19 cellular contexts compared by ENCODE assay signal in genomic region chr14:23403908-23404307, GRCh38. TPM values are rescaled to one million over a fixed set of nuclear protein-coding genes. Genes with fewer than 3 reads are reported as not detected.
A peak's percentile ranks its signal among the peaks of the same experiment; 100 is the strongest.
DNase-seq lines count a peak whose midpoint lies in the region; ATAC-seq, FAIRE-seq and TF ChIP-seq lines count a peak whose summit lies in the region.
"Had no signal": no experiment of that assay in that cellular context is flagged by ENCODE, and none has a peak within 500 bp of the region (broad histone marks: within the 10 kb centered on the region; RNA-seq: fewer than 3 reads in every experiment).

No MANE protein-coding gene starts in this region.

- TF ChIP-seq EP300 in K562 (IDR thresholded peaks at IDR 0.05; ENCODE audit: low read length), result no peak

- no TSS peak for BruUV-seq in K562 (replicated peaks; lab: Mats Ljungman, UMichigan)

- FAIRE-seq in K562 (lab: Jason Lieb, UNC), result no peak
- FAIRE-seq: A549, H54 had no signal

- H3K4me3 Mint-ChIP-seq in osteocyte (ENCODE audit: unreplicated experiment), result no peak overlapping the region
- H3K4me3 Mint-ChIP-seq: CD14-positive monocyte; CD4-positive, alpha-beta memory T cell; GM23338 had no signal

- no peaks in the 10 kb centered on the region for H3K9me3 Mint-ChIP-seq in osteocyte (ENCODE audit: unreplicated experiment)
- H3K9me3 Mint-ChIP-seq: CD14-positive monocyte, GM23338 had no signal

- no peaks in the 10 kb centered on the region for H3K27me3 ChIP-seq in cardiac muscle cell
- H3K27me3 ChIP-seq in right cardiac atrium (ENCODE audit: control insufficient read depth, insufficient read depth), result no peaks in the 10 kb centered on the region
- H3K27me3 ChIP-seq in K562 (ENCODE audit: control insufficient read depth in 2 of 2, insufficient read depth in 2 of 2, low read length in 2 of 2), result peaks cover 14 to 68% of the 10 kb centered on the region in 2 experiments; a peak in 4 of 5 replicates
- H3K27me3 ChIP-seq in gastrocnemius medialis, result no peaks in the 10 kb centered on the region

- peaks cover 35% of the 10 kb centered on the region for H3K4me1 ChIP-seq in cardiac muscle cell (ENCODE audit: low read depth)
- no peaks in the 10 kb centered on the region for H3K4me1 ChIP-seq in right cardiac atrium (ENCODE audit: control insufficient read depth, insufficient read depth, low read length)
- H3K4me1 ChIP-seq in K562 (replicated peaks in 1 of 2; ENCODE audit: control insufficient read depth in 2 of 2, insufficient read depth in 2 of 2, low read length in 2 of 2), result peaks cover 0 to 6% of the 10 kb centered on the region in 2 experiments; a peak in 2 of 5 replicates
- H3K4me1 ChIP-seq in gastrocnemius medialis, result peaks cover 0 to 26% of the 10 kb centered on the region in 2 donors
- H3K4me1 ChIP-seq: A549 had no signal

- H3K9me3 ChIP-seq in cardiac muscle cell (ENCODE audit: low read depth) (no peaks in the 10 kb centered on the region), right cardiac atrium (ENCODE audit: control insufficient read depth, low read length) (no peaks in the 10 kb centered on the region), K562 (replicated peaks; ENCODE audit: control insufficient read depth, insufficient read depth, low read depth, low read length) (no peaks in the 10 kb centered on the region), gastrocnemius medialis (no peaks in the 10 kb centered on the region)
- H3K9me3 ChIP-seq: A549, BLaER1 had no signal

- H3K36me3 ChIP-seq in cardiac muscle cell (peaks cover 90% of the 10 kb centered on the region), K562 (ENCODE audit: control insufficient read depth, insufficient read depth, low read length) (no peaks in the 10 kb centered on the region), gastrocnemius medialis (no peaks in the 10 kb centered on the region)
- H3K36me3 ChIP-seq: BLaER1 had no signal

- DNase-seq in cardiac muscle cell (ENCODE audit: low read depth in 1 of 2, low spot score in 1 of 2) (no peak), Right ventricle myocardium inferior (ENCODE audit: missing footprints) (no peak), right cardiac atrium (no peak), Right ventricle myocardium superior (no peak), K562 (ENCODE audit: extremely low read depth in 1 of 4, low spot score in 3 of 4) (peak in 1 of 4 experiments; percentile 17), gastrocnemius medialis (no peak), activated gamma-delta T cell (lab: John Stamatoyannopoulos, UW) (no peak), osteocyte (ENCODE audit: extremely low spot score, unreplicated experiment) (no peak)
- DNase-seq: Calu3; CD4-positive, alpha-beta memory T cell; DMS79 treated with DMSO at 0.1 percent for 48 hours; GF-D8 had no signal

- 58% methylated on average over 4 of the region's 4 CpGs for WGBS in right cardiac atrium
- WGBS in K562 (ENCODE audit: insufficient coverage, low coverage, missing lambda C conversion rate), result 0% methylated on average over 3 of the region's 4 CpGs

- H3K9ac ChIP-seq in K562 (ENCODE audit: insufficient read depth in 1 of 2, low read depth in 2 of 2, low read length in 2 of 2), result no peak overlapping the region
- H3K9ac ChIP-seq: BLaER1 had no signal

- no peak for ATAC-seq in Right ventricle myocardium inferior
- no peak for ATAC-seq in right cardiac atrium
- no peak for ATAC-seq in Right ventricle myocardium superior (ENCODE audit: poor library complexity)
- no peak for ATAC-seq in K562
- ATAC-seq in gastrocnemius medialis, result no peak
- ATAC-seq: GM23338, HCT116 had no signal

- H3K79me2 ChIP-seq in K562 (ENCODE audit: control insufficient read depth, insufficient read depth, low read length), result no peaks in the 10 kb centered on the region

- no peak for TF ChIP-seq RAD21 in K562 (CRISPR knock-in tag; conservative IDR thresholded peaks at IDR 0.05 in 1 of 2, IDR thresholded peaks at IDR 0.05 in 1 of 2)

- H3K36me3 Mint-ChIP-seq in osteocyte (ENCODE audit: unreplicated experiment), result no peaks in the 10 kb centered on the region
- H3K36me3 Mint-ChIP-seq: CD14-positive monocyte; CD4-positive, alpha-beta memory T cell had no signal

- intact Hi-C loops in Right ventricle myocardium inferior (cut with DNase I), result no loop called here
- intact Hi-C loops in right cardiac atrium (cut with DNase I), result no loop called here
- intact Hi-C loops in Right ventricle myocardium superior (cut with DNase I), result no loop called here
- intact Hi-C loops in K562 (cut with micrococcal nuclease), result no loop called here
- intact Hi-C loops in gastrocnemius medialis (cut with DNase I; ENCODE audit: low total_unique reads), result no loop called here

- peaks cover 12% of the 10 kb centered on the region for H3K27me3 Mint-ChIP-seq in osteocyte (ENCODE audit: unreplicated experiment)

- no peak overlapping the region for H3K27ac Mint-ChIP-seq in osteocyte (ENCODE audit: unreplicated experiment)
- H3K27ac Mint-ChIP-seq: CD4-positive, alpha-beta memory T cell; GM23338 had no signal

- TF ChIP-seq CTCF in cardiac muscle cell (IDR thresholded peaks at IDR 0.05; ENCODE audit: low read depth, low read length) (no peak), K562 (IDR thresholded peaks at IDR 0.05 in 2 of 3, conservative IDR thresholded peaks at IDR 0.05 in 1 of 3; ENCODE audit: insufficient read depth in 2 of 3, low read depth in 1 of 3, low read length in 3 of 3) (no peak), gastrocnemius medialis (IDR thresholded peaks at IDR 0.05 in 4 of 5, conservative IDR thresholded peaks at IDR 0.05 in 1 of 5) (no peak), osteocyte (IDR thresholded peaks at IDR 0.05) (no peak)

- no peaks in the 10 kb centered on the region for H3K4me1 Mint-ChIP-seq in osteocyte (ENCODE audit: unreplicated experiment)
- H3K4me1 Mint-ChIP-seq: CD4-positive, alpha-beta memory T cell had no signal

- H3K9me1 ChIP-seq in K562 (ENCODE audit: control insufficient read depth, insufficient read depth, low read length), result no peaks in the 10 kb centered on the region

- TF ChIP-seq POLR2A in K562 (conservative IDR thresholded peaks at IDR 0.05), result no peak
- TF ChIP-seq POLR2A in gastrocnemius medialis (IDR thresholded peaks at IDR 0.05), result no peak

- H2AFZ ChIP-seq in K562 (ENCODE audit: low read depth, low read length), result no peak overlapping the region
- H2AFZ ChIP-seq: GM23338 had no signal

- H3K4me2 ChIP-seq in K562 (ENCODE audit: insufficient read depth, low read length), result no peak overlapping the region
- H3K4me2 ChIP-seq: A549, GM23338 had no signal

- peak overlapping the region; percentile 98 for H3K4me3 ChIP-seq in cardiac muscle cell
- H3K4me3 ChIP-seq in right cardiac atrium (ENCODE audit: low read length), result peak overlapping the region; percentile 27
- no peak overlapping the region for H3K4me3 ChIP-seq in K562
- H3K4me3 ChIP-seq in gastrocnemius medialis, result no peak overlapping the region
- H3K4me3 ChIP-seq: A549, BLaER1, GM23338 had no signal

- in situ Hi-C loops in K562 (cut with MboI), result no loop called here
- in situ Hi-C loops in gastrocnemius medialis (cut with MboI; ENCODE audit: low sequenced_read_pairs in 4 of 4), result no loop called here

- POLR2A ChIA-PET in K562 (lab: Yijun Ruan, JAX), result no interaction called here

- CTCF ChIA-PET in K562 (lab: Yijun Ruan, JAX; ENCODE audit: low intra/inter-chr PET ratio), result no interaction called here

- peak overlapping the region; percentile 99 for H3K27ac ChIP-seq in cardiac muscle cell
- peak overlapping the region; percentile 85 for H3K27ac ChIP-seq in right cardiac atrium (ENCODE audit: low read length)
- H3K27ac ChIP-seq in K562 (ENCODE audit: extremely low read depth, low read depth, low read length), result no peak overlapping the region
- peak overlapping the region in 3 of 4 donors; percentile 84 to 90 (median 85) for H3K27ac ChIP-seq in gastrocnemius medialis
- H3K27ac ChIP-seq: 22Rv1, A549, BLaER1 had no signal

- H4K20me1 ChIP-seq in K562 (replicated peaks; ENCODE audit: control insufficient read depth, insufficient read depth, low read length), result no peaks in the 10 kb centered on the region

RNA-seq across cellular contexts. Expression of gene MYH6, which starts 4.2 kb away (rescaled TPM):
- 4,520 and 8,484 TPM in 2 replicates for total RNA-seq in cardiac muscle cell
- 2,795 and 4,145 TPM in 2 replicates for polyA plus RNA-seq in cardiac muscle cell
- 3,910 TPM for total RNA-seq in Right ventricle myocardium inferior
- over 10,000 TPM; 12,862 to 15,773 (median 14,347) TPM for total RNA-seq in right cardiac atrium
- polyA plus RNA-seq in right cardiac atrium, result 11,120 TPM
- total RNA-seq in Right ventricle myocardium superior, result 4,934 TPM
- 0.09 TPM in 1 of 2 replicates, not detected in the other for total RNA-seq in K562 (2011; cell fraction: chromatin; rRNA removed; ENCODE audit: low replicate concordance)
- total RNA-seq in K562 (2011; cell fraction: nucleolus; rRNA removed), result not detected in 2 replicates
- not detected in 2 replicates for total RNA-seq in K562 (2011; cell fraction: nucleoplasm; rRNA removed)
- total RNA-seq in K562 (2014; rRNA removed), result not detected in 2 replicates
- not detected in 2 replicates for total RNA-seq in K562 (2014; rRNA removed; fragmentation: Illumina TruSeq; extraction: Trizol)
- total RNA-seq in K562 (2015; rRNA removed; fragmentation: Illumina TruSeq; extraction: Trizol), result not detected in 2 replicates
- total RNA-seq in K562 (2021), result not detected in 2 replicates
- not detected in 2 replicates for polyA plus RNA-seq in K562 (2011; rRNA removed)
- polyA plus RNA-seq in K562 (2011; cell fraction: cytosol; rRNA removed), result 0.04 TPM in 1 of 2 replicates, not detected in the other
- 0.03 and 0.04 TPM in 2 replicates for polyA plus RNA-seq in K562 (2011; cell fraction: nucleus; rRNA removed)
- polyA plus RNA-seq in K562 (2012), result 0.03 TPM in 2 replicates
- polyA plus RNA-seq in K562 (2014; fragmentation: Illumina TruSeq; extraction: Trizol), result not detected in 2 replicates
- not detected for polyA plus RNA-seq in K562 (2014; fragmentation: Nextera tagmentation; extraction: Ambion mirVana)
- not detected in 2 replicates for polyA plus RNA-seq in K562 (2014; rRNA removed)
- 0.12 TPM in 1 of 2 replicates, not detected in the other for polyA minus RNA-seq in K562 (2011; rRNA and poly(A)+ RNA removed)
- polyA minus RNA-seq in K562 (2011; cell fraction: cytosol; rRNA and poly(A)+ RNA removed), result not detected in 2 replicates
- polyA minus RNA-seq in K562 (2011; cell fraction: nucleus; rRNA and poly(A)+ RNA removed), result not detected in 2 replicates
- total RNA-seq in gastrocnemius medialis, result 1,000 to 10,000 TPM in 1 of 4 donors, 100 to 1,000 TPM in 1, 10 to 100 TPM in 2; 20.4 to 1,496 (median 303) TPM
- total RNA-seq in osteocyte, result not detected in 2 replicates
- total RNA-seq: Calu3; CD4-positive, alpha-beta memory T cell had no signal
- polyA plus RNA-seq: A549; CD14-positive monocyte; CD4-positive, alpha-beta memory T cell had no signal

RNA-seq across cellular contexts. Expression of gene CMTM5, which starts 27.1 kb away (rescaled TPM):
- total RNA-seq in cardiac muscle cell, result 0.21 and 0.49 TPM in 2 replicates
- polyA plus RNA-seq in cardiac muscle cell, result 25.2 and 31.4 TPM in 2 replicates
- total RNA-seq in Right ventricle myocardium inferior, result 0.92 TPM
- total RNA-seq in right cardiac atrium, result 1 to 10 TPM in 3 of 4 donors, under 1 TPM in 1; 0.36 to 1.4 (median 1.2) TPM
- 13.9 TPM for polyA plus RNA-seq in right cardiac atrium
- 0.27 TPM for total RNA-seq in Right ventricle myocardium superior
- not detected in 2 replicates for total RNA-seq in K562 (2011; cell fraction: chromatin; rRNA removed; ENCODE audit: low replicate concordance)
- total RNA-seq in K562 (2011; cell fraction: nucleolus; rRNA removed), result 0.13 TPM in 1 of 2 replicates, not detected in the other
- not detected in 2 replicates for total RNA-seq in K562 (2011; cell fraction: nucleoplasm; rRNA removed)
- total RNA-seq in K562 (2014; rRNA removed), result not detected in 2 replicates
- total RNA-seq in K562 (2014; rRNA removed; fragmentation: Illumina TruSeq; extraction: Trizol), result not detected in 2 replicates
- not detected in 2 replicates for total RNA-seq in K562 (2015; rRNA removed; fragmentation: Illumina TruSeq; extraction: Trizol)
- total RNA-seq in K562 (2021), result not detected in 2 replicates
- 0.09 and 0.21 TPM in 2 replicates for polyA plus RNA-seq in K562 (2011; rRNA removed)
- 1.1 TPM in 1 of 2 replicates, not detected in the other for polyA plus RNA-seq in K562 (2011; cell fraction: cytosol; rRNA removed)
- 0.21 and 0.58 TPM in 2 replicates for polyA plus RNA-seq in K562 (2011; cell fraction: nucleus; rRNA removed)
- polyA plus RNA-seq in K562 (2012), result 0.17 TPM in 1 of 2 replicates, not detected in the other
- not detected in 2 replicates for polyA plus RNA-seq in K562 (2014; fragmentation: Illumina TruSeq; extraction: Trizol)
- polyA plus RNA-seq in K562 (2014; fragmentation: Nextera tagmentation; extraction: Ambion mirVana), result not detected
- not detected in 2 replicates for polyA plus RNA-seq in K562 (2014; rRNA removed)
- not detected in 2 replicates for polyA minus RNA-seq in K562 (2011; rRNA and poly(A)+ RNA removed)
- polyA minus RNA-seq in K562 (2011; cell fraction: cytosol; rRNA and poly(A)+ RNA removed), result not detected in 2 replicates
- polyA minus RNA-seq in K562 (2011; cell fraction: nucleus; rRNA and poly(A)+ RNA removed), result not detected in 2 replicates
- total RNA-seq in gastrocnemius medialis, result 1 to 10 TPM in 1 of 4 donors, not detected in 3; 1.7 TPM
- total RNA-seq in osteocyte, result not detected in 2 replicates
- total RNA-seq: Calu3; CD4-positive, alpha-beta memory T cell had no signal
- polyA plus RNA-seq: A549; CD4-positive, alpha-beta memory T cell; GM23338 had no signal

RNA-seq across cellular contexts. Expression of gene IL25, which starts 31.3 kb away (rescaled TPM):
- not detected in 2 replicates for total RNA-seq in cardiac muscle cell
- 3.2 and 7.9 TPM in 2 replicates for polyA plus RNA-seq in cardiac muscle cell
- not detected for total RNA-seq in Right ventricle myocardium inferior
- total RNA-seq in right cardiac atrium, result not detected
- 0.09 TPM for polyA plus RNA-seq in right cardiac atrium
- total RNA-seq in Right ventricle myocardium superior, result not detected
- total RNA-seq in K562 (2011; cell fraction: chromatin; rRNA removed; ENCODE audit: low replicate concordance), result not detected in 2 replicates
- total RNA-seq in K562 (2011; cell fraction: nucleolus; rRNA removed), result not detected in 2 replicates
- not detected in 2 replicates for total RNA-seq in K562 (2011; cell fraction: nucleoplasm; rRNA removed)
- total RNA-seq in K562 (2014; rRNA removed), result not detected in 2 replicates
- total RNA-seq in K562 (2014; rRNA removed; fragmentation: Illumina TruSeq; extraction: Trizol), result not detected in 2 replicates
- total RNA-seq in K562 (2015; rRNA removed; fragmentation: Illumina TruSeq; extraction: Trizol), result not detected in 2 replicates
- total RNA-seq in K562 (2021), result not detected in 2 replicates
- not detected in 2 replicates for polyA plus RNA-seq in K562 (2011; rRNA removed)
- polyA plus RNA-seq in K562 (2011; cell fraction: cytosol; rRNA removed), result not detected in 2 replicates
- polyA plus RNA-seq in K562 (2011; cell fraction: nucleus; rRNA removed), result not detected in 2 replicates
- not detected in 2 replicates for polyA plus RNA-seq in K562 (2012)
- polyA plus RNA-seq in K562 (2014; fragmentation: Illumina TruSeq; extraction: Trizol), result not detected in 2 replicates
- polyA plus RNA-seq in K562 (2014; fragmentation: Nextera tagmentation; extraction: Ambion mirVana), result not detected
- not detected in 2 replicates for polyA plus RNA-seq in K562 (2014; rRNA removed)
- not detected in 2 replicates for polyA minus RNA-seq in K562 (2011; rRNA and poly(A)+ RNA removed)
- not detected in 2 replicates for polyA minus RNA-seq in K562 (2011; cell fraction: cytosol; rRNA and poly(A)+ RNA removed)
- polyA minus RNA-seq in K562 (2011; cell fraction: nucleus; rRNA and poly(A)+ RNA removed), result not detected in 2 replicates
- not detected for total RNA-seq in gastrocnemius medialis
- total RNA-seq in osteocyte, result not detected in 2 replicates
- total RNA-seq: Calu3; CD4-positive, alpha-beta memory T cell; GM23338 had no signal
- polyA plus RNA-seq: A549; CD14-positive monocyte; CD4-positive, alpha-beta memory T cell; GM23338 had no signal

RNA-seq across cellular contexts. Expression of gene MYH7, which starts 31.6 kb away (rescaled TPM):
- total RNA-seq in cardiac muscle cell (82.8 and 134 TPM in 2 replicates), Right ventricle myocardium inferior (11,833 TPM), right cardiac atrium (1,000 to 10,000 TPM in 1 of 4 donors, 100 to 1,000 TPM in 3; 461 to 2,251 (median 602) TPM), Right ventricle myocardium superior (11,793 TPM), K562 (2014; rRNA removed) (not detected in 2 replicates), K562 (2014; rRNA removed; fragmentation: Illumina TruSeq; extraction: Trizol) (not detected in 2 replicates), K562 (2015; rRNA removed; fragmentation: Illumina TruSeq; extraction: Trizol) (not detected in 2 replicates), K562 (2021) (not detected in 2 replicates), gastrocnemius medialis (1,000 to 10,000 TPM; 1,360 to 5,274 (median 3,359) TPM), osteocyte (not detected in 2 replicates)
- polyA plus RNA-seq in cardiac muscle cell (66.2 and 117 TPM in 2 replicates), right cardiac atrium (1,734 TPM), K562 (2011; rRNA removed) (not detected in 2 replicates), K562 (2014; fragmentation: Illumina TruSeq; extraction: Trizol) (not detected in 2 replicates), K562 (2014; fragmentation: Nextera tagmentation; extraction: Ambion mirVana) (not detected), K562 (2014; rRNA removed) (not detected in 2 replicates)
- not detected in 2 replicates for total RNA-seq in K562 (2011; cell fraction: chromatin; rRNA removed; ENCODE audit: low replicate concordance)
- total RNA-seq in K562 (2011; cell fraction: nucleolus; rRNA removed), result not detected in 2 replicates
- not detected in 2 replicates for total RNA-seq in K562 (2011; cell fraction: nucleoplasm; rRNA removed)
- not detected in 2 replicates for polyA plus RNA-seq in K562 (2011; cell fraction: cytosol; rRNA removed)
- not detected in 2 replicates for polyA plus RNA-seq in K562 (2011; cell fraction: nucleus; rRNA removed)
- not detected in 2 replicates for polyA plus RNA-seq in K562 (2012)
- not detected in 2 replicates for polyA minus RNA-seq in K562 (2011; rRNA and poly(A)+ RNA removed)
- not detected in 2 replicates for polyA minus RNA-seq in K562 (2011; cell fraction: cytosol; rRNA and poly(A)+ RNA removed)
- not detected in 2 replicates for polyA minus RNA-seq in K562 (2011; cell fraction: nucleus; rRNA and poly(A)+ RNA removed)
- total RNA-seq: Calu3; CD4-positive, alpha-beta memory T cell; GM23338 had no signal
- polyA plus RNA-seq: A549; CD14-positive monocyte; CD4-positive, alpha-beta memory T cell; GM23338 had no signal

RNA-seq across cellular contexts. Expression of gene EFS, which starts 38.9 kb away (rescaled TPM):
- total RNA-seq in cardiac muscle cell (20.5 and 36.6 TPM in 2 replicates), Right ventricle myocardium inferior (4.0 TPM), right cardiac atrium (10 to 100 TPM in 1 of 4 donors, 1 to 10 TPM in 3; 6.7 to 10.1 (median 7.8) TPM), Right ventricle myocardium superior (3.2 TPM), K562 (2014; rRNA removed) (not detected in 2 replicates), K562 (2014; rRNA removed; fragmentation: Illumina TruSeq; extraction: Trizol) (not detected in 2 replicates), K562 (2015; rRNA removed; fragmentation: Illumina TruSeq; extraction: Trizol) (not detected in 2 replicates), K562 (2021) (0.07 TPM in 1 of 2 replicates, not detected in the other), gastrocnemius medialis (1 to 10 TPM in 3 of 4 donors, under 1 TPM in 1; 0.31 to 4.1 (median 1.6) TPM), osteocyte (30.5 and 31.9 TPM in 2 replicates)
- polyA plus RNA-seq in cardiac muscle cell (16.7 and 22.2 TPM in 2 replicates), right cardiac atrium (6.2 TPM), K562 (2011; rRNA removed) (0.03 and 0.08 TPM in 2 replicates), K562 (2014; fragmentation: Illumina TruSeq; extraction: Trizol) (not detected in 2 replicates), K562 (2014; fragmentation: Nextera tagmentation; extraction: Ambion mirVana) (not detected), K562 (2014; rRNA removed) (0.01 TPM in 1 of 2 replicates, not detected in the other)
- 0.14 and 0.19 TPM in 2 replicates for total RNA-seq in K562 (2011; cell fraction: chromatin; rRNA removed; ENCODE audit: low replicate concordance)
- total RNA-seq in K562 (2011; cell fraction: nucleolus; rRNA removed), result 0.17 TPM in 1 of 2 replicates, not detected in the other
- not detected in 2 replicates for total RNA-seq in K562 (2011; cell fraction: nucleoplasm; rRNA removed)
- polyA plus RNA-seq in K562 (2011; cell fraction: cytosol; rRNA removed), result 0.09 TPM in 2 replicates
- 0.42 and 0.44 TPM in 2 replicates for polyA plus RNA-seq in K562 (2011; cell fraction: nucleus; rRNA removed)
- polyA plus RNA-seq in K562 (2012), result 0.03 TPM in 1 of 2 replicates, not detected in the other
- not detected in 2 replicates for polyA minus RNA-seq in K562 (2011; rRNA and poly(A)+ RNA removed)
- polyA minus RNA-seq in K562 (2011; cell fraction: cytosol; rRNA and poly(A)+ RNA removed), result not detected in 2 replicates
- 0.11 TPM in 1 of 2 replicates, not detected in the other for polyA minus RNA-seq in K562 (2011; cell fraction: nucleus; rRNA and poly(A)+ RNA removed)
- total RNA-seq: Calu3; CD4-positive, alpha-beta memory T cell had no signal
- polyA plus RNA-seq: A549; CD14-positive monocyte; CD4-positive, alpha-beta memory T cell had no signal

Comparison
In these comparisons a context has a peak if more than half of its experiments do, and no peak if none do; other contexts are left out.
1. H3K4me3 ChIP-seq: peak in cardiac muscle cell (single experiment) and right cardiac atrium (single experiment); none in K562 (single experiment) and gastrocnemius medialis (0 of 4).
2. RNA of gene MYH6, which starts 4.2 kb away (total RNA-seq): 12,862 to 15,773 TPM in right cardiac atrium, 4,520 to 8,484 TPM in cardiac muscle cell, 4,934 TPM in Right ventricle myocardium superior (single experiment), 3,910 TPM in Right ventricle myocardium inferior (single experiment) and 20.4 to 1,496 TPM in gastrocnemius medialis; 0.09 TPM in K562 and not detected in osteocyte; every median in the first group is over 10 times any median in the second.